In genomic region chr12:31874961-31875608, GRCh38 we compare ENCODE assay signal across 9 cellular contexts.
DNase-seq lines count a peak whose midpoint lies in the region; ATAC-seq, FAIRE-seq and TF ChIP-seq lines count a peak whose summit lies in the region.
"Had no signal": no experiment of that assay in that cellular context is flagged by ENCODE, and none has a peak within 500 bp of the region (broad histone marks: within the 10 kb centered on the region; RNA-seq: fewer than 3 reads in every experiment).

No MANE protein-coding gene starts in this region.

- TF ChIP-seq POLR2A in H54 (IDR thresholded peaks at IDR 0.05; ENCODE audit: low read depth, low read length) = 0 out of 2 replicates have a peak, but pooled peaks have one; percentile 3

- peaks cover 0 to 23% (median 6%) of the 10 kb centered on the region in 8 donors for H3K9me3 Mint-ChIP-seq in CD4-positive, alpha-beta memory T cell

- CTCF ChIA-PET in CD4-positive, alpha-beta memory T cell (lab: Charles Lee; ENCODE audit: partially characterized antibody) = interaction anchor here (0.6 to 2.1 kb wide), 4 partner anchors 13 to 146 kb away, joined by 3 to 8 read pairs (median 4); no protein-coding TSS in a partner anchor
- CTCF ChIA-PET in OCI-LY7 (lab: Charles Lee; ENCODE audit: unreplicated experiment) = no interaction called here

- no peaks in the 10 kb centered on the region; the same call in 1 of the 2 replicates for H3K79me2 ChIP-seq in OCI-LY7 (ENCODE audit: insufficient read depth, low read depth, low read length)

- no peaks in the 10 kb centered on the region for H4K20me1 ChIP-seq in OCI-LY7 (ENCODE audit: insufficient read depth, low read length)

- no peak for TF ChIP-seq CTCF in OCI-LY7 (conservative IDR thresholded peaks at IDR 0.05; ENCODE audit: low read length)
- no peak for TF ChIP-seq CTCF in right atrium auricular region (IDR thresholded peaks at IDR 0.05)

- no peaks in the 10 kb centered on the region for H3K36me3 ChIP-seq in CD4-positive, alpha-beta memory T cell (ENCODE audit: insufficient read depth, low read length)
- H3K36me3 ChIP-seq in OCI-LY7 (ENCODE audit: insufficient read depth, low read length) (peaks cover 33% of the 10 kb centered on the region), right atrium auricular region (no peaks in the 10 kb centered on the region)
- H3K36me3 ChIP-seq: tibial artery had no signal

- no peak for ATAC-seq in GM21367 (IDR thresholded peaks at IDR 0.05; ENCODE audit: unreplicated experiment)

- no peak for FAIRE-seq in H54 (lab: Jason Lieb, UNC)

- peak overlapping the region; percentile 82 for H2AFZ ChIP-seq in OCI-LY7 (ENCODE audit: low read length)

- peak overlapping the region in 1 of 2 donors; percentile 9 for H3K4me3 ChIP-seq in CD4-positive, alpha-beta memory T cell (ENCODE audit: low read length in 2 of 2)
- peak overlapping the region; percentile 18 for H3K4me3 ChIP-seq in OCI-LY7 (ENCODE audit: low read depth, low read length, poor library complexity, severe bottlenecking)
- H3K4me3 ChIP-seq in right atrium auricular region = no peak overlapping the region
- H3K4me3 ChIP-seq: tibial artery had no signal

- peak overlapping the region; percentile 69 for H3K4me2 ChIP-seq in OCI-LY7 (ENCODE audit: low read length)

- peak; percentile 62 to 88 (median 73) for DNase-seq in CD4-positive, alpha-beta memory T cell
- DNase-seq in H54 (ENCODE audit: insufficient read length, low spot score) (peak; percentile 47), OCI-LY7 (ENCODE audit: low spot score) (peak; percentile 76), activated gamma-delta T cell (lab: John Stamatoyannopoulos, UW) (peak; percentile 21), right atrium auricular region (ENCODE audit: low spot score) (peak; percentile 57), HuH-7.5 (ENCODE audit: low spot score) (no peak)
- DNase-seq in stimulated activated CD4-positive, alpha-beta T cell treated with anti-CD3 and anti-CD28 coated beads, Interleukin-15, amount 100 ng/mL, for 1 hour (ENCODE audit: low read depth in 1 of 2, low spot score in 1 of 2) = peak; percentile 35 to 43

- intact Hi-C loops in CD4-positive, alpha-beta memory T cell (cut with micrococcal nuclease) = loop anchor here (1.0 to 5.0 kb wide), 3 partner anchors 21 to 82 kb away; partner anchors contain the start of gene RESF1
- intact Hi-C loops in OCI-LY7 (cut with micrococcal nuclease; ENCODE audit: unreplicated experiment) = no loop called here

- H3K36me3 Mint-ChIP-seq in CD4-positive, alpha-beta memory T cell = peaks cover 8% of the 10 kb centered on the region in 2 donors

- no TSS peak for BruUV-seq in OCI-LY7 (replicated peaks; lab: Mats Ljungman, UMichigan)

- peaks cover 33% of the 10 kb centered on the region for H3K4me1 ChIP-seq in CD4-positive, alpha-beta memory T cell (ENCODE audit: insufficient read depth, low read length)
- peaks cover 45% of the 10 kb centered on the region for H3K4me1 ChIP-seq in OCI-LY7 (ENCODE audit: insufficient read depth, low read length, poor library complexity, severe bottlenecking)
- peaks cover 0 to 11% of the 10 kb centered on the region in 2 donors for H3K4me1 ChIP-seq in right atrium auricular region
- H3K4me1 ChIP-seq: tibial artery had no signal

- peaks cover 31 to 64% (median 49%) of the 10 kb centered on the region in 4 donors for H3K4me1 Mint-ChIP-seq in CD4-positive, alpha-beta memory T cell

- H3K9me3 ChIP-seq in CD4-positive, alpha-beta memory T cell (ENCODE audit: control insufficient read depth in 1 of 2, low read length in 2 of 2) = no peaks in the 10 kb centered on the region
- H3K9me3 ChIP-seq in OCI-LY7 (ENCODE audit: low read length) = no peaks in the 10 kb centered on the region
- H3K9me3 ChIP-seq in right atrium auricular region = no peaks in the 10 kb centered on the region
- H3K9me3 ChIP-seq: tibial artery had no signal

- POLR2A ChIA-PET in CD4-positive, alpha-beta memory T cell (lab: Charles Lee; ENCODE audit: partially characterized antibody) = interaction anchor here (0.6 to 6.1 kb wide), 20 partner anchors 12 to 216 kb away, joined by 3 to 44 read pairs (median 5); partner anchors contain the start of genes AMN1, ETFBKMT and RESF1
- POLR2A ChIA-PET in OCI-LY7 (lab: Charles Lee) = interaction anchor here (0.6 to 1.5 kb wide), 7 partner anchors 8 to 146 kb away, joined by 3 to 9 read pairs (median 3); partner anchors contain the start of gene AMN1

- peak overlapping the region; percentile 95 to 99 (median 98) for H3K27ac Mint-ChIP-seq in CD4-positive, alpha-beta memory T cell

- peak overlapping the region in 7 of 8 donors; percentile 27 to 81 (median 75) for H3K4me3 Mint-ChIP-seq in CD4-positive, alpha-beta memory T cell

- peak overlapping the region; percentile 77 for H3K27ac ChIP-seq in CD4-positive, alpha-beta memory T cell (ENCODE audit: low read depth, low read length)
- peak overlapping the region; percentile 73 for H3K27ac ChIP-seq in OCI-LY7 (ENCODE audit: low read depth, low read length, poor library complexity, severe bottlenecking)
- H3K27ac ChIP-seq in right atrium auricular region = peak overlapping the region; percentile 21 to 56
- H3K27ac ChIP-seq: tibial artery had no signal

- H3K27me3 Mint-ChIP-seq in CD4-positive, alpha-beta memory T cell = no peaks in the 10 kb centered on the region

- no peaks in the 10 kb centered on the region for H3K27me3 ChIP-seq in CD4-positive, alpha-beta memory T cell (ENCODE audit: insufficient read depth, low read length)
- H3K27me3 ChIP-seq in right atrium auricular region = no peaks in the 10 kb centered on the region
- H3K27me3 ChIP-seq: tibial artery had no signal

- H3K9me2 ChIP-seq in OCI-LY7 (ENCODE audit: insufficient read depth, low read length) = no peaks in the 10 kb centered on the region
